Comparison of ENCODE assay signal across 1 cellular context in the genomic region with DNA sequence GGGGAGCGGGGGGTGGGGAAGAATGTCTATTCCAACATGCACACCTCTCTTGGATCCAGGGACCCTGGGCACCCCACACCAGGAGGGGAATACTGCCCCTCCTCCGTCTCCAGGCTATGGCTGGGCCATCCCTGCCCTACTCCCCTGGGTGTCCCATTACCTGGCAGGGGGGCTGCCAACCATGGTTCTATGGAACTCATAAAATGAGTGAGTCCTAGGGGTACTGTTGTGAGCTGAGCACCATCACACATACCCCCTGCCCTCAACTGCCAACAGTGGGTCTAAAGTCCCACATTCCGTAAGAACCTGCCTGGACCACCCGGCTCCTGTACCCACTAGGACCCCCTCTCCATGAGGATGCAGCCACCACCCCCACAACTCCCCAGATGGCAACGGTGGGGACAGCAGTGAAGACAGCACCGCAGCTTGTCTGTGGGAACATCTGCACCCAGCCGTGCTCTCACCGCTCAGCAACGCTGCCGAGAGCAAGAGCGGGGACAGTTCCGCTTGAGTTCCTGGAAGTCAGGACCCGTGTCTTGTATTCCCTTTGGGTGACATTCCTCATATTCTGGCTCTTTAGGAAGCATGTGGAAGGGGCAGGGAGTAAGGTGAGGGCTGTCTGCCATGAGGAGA.
TF ChIP-seq lines count a peak whose summit lies in the region.

No MANE protein-coding gene starts in this region.

TF ChIP-seq in endothelial cell of umbilical vein, 7 proteins besides CTCF, POLR2A, EP300 and RAD21:
- TF ChIP-seq JUN (IDR thresholded peaks at IDR 0.05; ENCODE audit: borderline replicate concordance, insufficient read depth, insufficient read length, low read depth) (no peak), MYC (IDR thresholded peaks at IDR 0.05; ENCODE audit: low read depth, low read length) (no peak), FOS (IDR thresholded peaks at IDR 0.05; ENCODE audit: borderline replicate concordance, insufficient read depth, low read length) (no peak), EZH2 (IDR thresholded peaks at IDR 0.05; ENCODE audit: borderline replicate concordance, low read depth, low read length, severe bottlenecking) (no peak), POLR2AphosphoS5 (IDR thresholded peaks at IDR 0.05; ENCODE audit: insufficient read depth, low read depth, low read length) (no peak)
- TF ChIP-seq, protein P1, sequence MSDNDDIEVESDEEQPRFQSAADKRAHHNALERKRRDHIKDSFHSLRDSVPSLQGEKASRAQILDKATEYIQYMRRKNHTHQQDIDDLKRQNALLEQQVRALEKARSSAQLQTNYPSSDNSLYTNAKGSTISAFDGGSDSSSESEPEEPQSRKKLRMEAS (IDR thresholded peaks at IDR 0.05; ENCODE audit: insufficient read depth, insufficient read length) = no peak
